In genomic region chr3:129248286-129248979, GRCh38 we compare ENCODE assay signal across 8 cellular contexts. TPM values are rescaled to one million over a fixed set of nuclear protein-coding genes. Genes with fewer than 3 reads are reported as not detected.
A peak's percentile ranks its signal among the peaks of the same experiment; 100 is the strongest.
DNase-seq lines count a peak whose midpoint lies in the region; ATAC-seq and TF ChIP-seq lines count a peak whose summit lies in the region.

No MANE protein-coding gene starts in this region.

- peak overlapping the region; percentile 83 for H3K4me2 ChIP-seq in mesendoderm (ENCODE audit: low read length)

- WGBS in body of pancreas, 2 donors: 20 to 24% methylated on average over 21 of the region's 21 CpGs
- WGBS in mesendoderm (ENCODE audit: extremely low coverage, insufficient coverage, low lambda C conversion rate): no CpG with 5 or more reads among the region's 21 CpGs

- no peak overlapping the region for H3K4ac ChIP-seq in mesendoderm (ENCODE audit: low read depth, low read length)

- no peak overlapping the region for H2BK120ac ChIP-seq in mesendoderm (ENCODE audit: low read depth, low read length)

- no peak overlapping the region for H3K23ac ChIP-seq in mesendoderm (ENCODE audit: low read length)

- ATAC-seq in Right ventricle myocardium inferior (no peak), body of pancreas (no peak), HG03521 (IDR thresholded peaks at IDR 0.05; ENCODE audit: unreplicated experiment) (no peak), HG02798 (IDR thresholded peaks at IDR 0.05; ENCODE audit: poor library complexity, unreplicated experiment) (no peak)

- peaks cover 12% of the 10 kb centered on the region for H3K79me1 ChIP-seq in mesendoderm (ENCODE audit: low read length)

- H2AK5ac ChIP-seq in mesendoderm (ENCODE audit: low read length): no peak overlapping the region

- TF ChIP-seq CTCF in right atrium auricular region (IDR thresholded peaks at IDR 0.05) (no peak), body of pancreas (IDR thresholded peaks at IDR 0.05) (no peak), vagina (IDR thresholded peaks at IDR 0.05) (no peak)

- no peak overlapping the region for H3K18ac ChIP-seq in mesendoderm (ENCODE audit: low read length)

- H3K27me3 ChIP-seq in right atrium auricular region (no peaks in the 10 kb centered on the region), body of pancreas (no peaks in the 10 kb centered on the region), mesendoderm (ENCODE audit: insufficient read depth, low read length, poor library complexity) (no peaks in the 10 kb centered on the region), vagina (no peaks in the 10 kb centered on the region)

- intact Hi-C loops in Right ventricle myocardium inferior (cut with DNase I) (loop anchor here (2.0 to 5.0 kb wide), 2 partner anchors 66 to 278 kb away; partner anchors contain the start of gene CNBP), body of pancreas (cut with DNase I) (loop anchor here (5.0 kb wide), 1 partner anchor 281 kb away; no protein-coding TSS in a partner anchor), vagina (cut with DNase I) (loop anchor here (5.0 to 10.0 kb wide), 2 partner anchors 66 to 274 kb away; partner anchors contain the start of gene CNBP)

- H2BK15ac ChIP-seq in mesendoderm (replicated peaks; ENCODE audit: low read depth): no peak overlapping the region

- TF ChIP-seq POLR2A in body of pancreas (IDR thresholded peaks at IDR 0.05): no peak
- TF ChIP-seq POLR2A in vagina (IDR thresholded peaks at IDR 0.05): no peak

- H2BK5ac ChIP-seq in mesendoderm (ENCODE audit: low read length): no peak overlapping the region

- H3K79me2 ChIP-seq in mesendoderm (ENCODE audit: control insufficient read depth, insufficient read depth, low read length): peaks cover 11% of the 10 kb centered on the region

- peak overlapping the region; percentile 91 to 99 for H3K4me3 ChIP-seq in right atrium auricular region
- peak overlapping the region; percentile 97 to 99 for H3K4me3 ChIP-seq in body of pancreas
- peak overlapping the region; percentile 89 for H3K4me3 ChIP-seq in mesendoderm (ENCODE audit: low read length)
- H3K4me3 ChIP-seq in vagina: peak overlapping the region; percentile 69 to 97

- H3K27ac ChIP-seq in right atrium auricular region (peak overlapping the region; percentile 84 to 90), body of pancreas (peak overlapping the region in 3 of 4 donors; percentile 81 to 95 (median 93)), mesendoderm (ENCODE audit: low read depth, low read length) (no peak overlapping the region), vagina (peak overlapping the region; percentile 89)

- H4K8ac ChIP-seq in mesendoderm (ENCODE audit: low read depth, low read length): no peak overlapping the region

- H3K56ac ChIP-seq in mesendoderm (ENCODE audit: low read length): peak overlapping the region; percentile 100

- H4K5ac ChIP-seq in mesendoderm (ENCODE audit: low read length): no peak overlapping the region

- no peaks in the 10 kb centered on the region for H3K9me3 ChIP-seq in right atrium auricular region
- H3K9me3 ChIP-seq in body of pancreas: no peaks in the 10 kb centered on the region
- no peaks in the 10 kb centered on the region for H3K9me3 ChIP-seq in vagina

- H3K9ac ChIP-seq in mesendoderm (ENCODE audit: low read length): peak overlapping the region; percentile 97

- no peak for DNase-seq in right atrium auricular region (ENCODE audit: low spot score)
- DNase-seq in Right ventricle myocardium inferior (ENCODE audit: missing footprints): no peak
- DNase-seq in body of pancreas: peak in 3 of 4 donors; percentile 22 to 33 (median 32)
- no peak for DNase-seq in mesendoderm
- no peak for DNase-seq in vagina (ENCODE audit: extremely low spot score in 2 of 2)
- no peak for DNase-seq in RKO (ENCODE audit: low spot score)

- H3K36me3 ChIP-seq in right atrium auricular region (peaks cover 17% of the 10 kb centered on the region), body of pancreas (replicated peaks in 1 of 2; ENCODE audit: insufficient read depth in 1 of 2, low read depth in 2 of 2) (peaks cover 0 to 4% of the 10 kb centered on the region in 2 donors), mesendoderm (ENCODE audit: control insufficient read depth, insufficient read depth, low read length) (peaks cover 12% of the 10 kb centered on the region), vagina (peaks cover 0 to 19% of the 10 kb centered on the region in 2 donors)

- H3K4me1 ChIP-seq in right atrium auricular region (peaks cover 0 to 36% of the 10 kb centered on the region in 2 donors), body of pancreas (peaks cover 39% of the 10 kb centered on the region), mesendoderm (ENCODE audit: control insufficient read depth, low read depth, low read length) (peaks cover 5% of the 10 kb centered on the region), vagina (peaks cover 72% of the 10 kb centered on the region)

RNA-seq across cellular contexts. Expression of gene COPG1, which starts 1.0 kb away (rescaled TPM):
- total RNA-seq in right atrium auricular region: 10 to 100 TPM; 88.7 to 99.2 TPM
- 83.9 TPM for total RNA-seq in Right ventricle myocardium inferior
- 10 to 100 TPM; 62.6 to 75.0 TPM for total RNA-seq in body of pancreas
- polyA plus RNA-seq in mesendoderm (2013, experiment 1 of 2): 44.8 TPM
- 44.9 TPM for polyA plus RNA-seq in mesendoderm (2013, experiment 2 of 2)
- total RNA-seq in vagina: 76.4 TPM

RNA-seq across cellular contexts. Expression of gene HMCES, which starts 30.2 kb away (rescaled TPM):
- total RNA-seq in right atrium auricular region: 10 to 100 TPM; 32.7 to 38.9 TPM
- 42.3 TPM for total RNA-seq in Right ventricle myocardium inferior
- total RNA-seq in body of pancreas: 10 to 100 TPM; 10.1 to 14.5 TPM
- 25.1 TPM for polyA plus RNA-seq in mesendoderm (2013, experiment 1 of 2)
- 25.3 TPM for polyA plus RNA-seq in mesendoderm (2013, experiment 2 of 2)
- 16.9 TPM for total RNA-seq in vagina

Comparison
In these comparisons a context has a peak if more than half of its experiments do, and no peak if none do; other contexts are left out.
1. DNase-seq: peak in body of pancreas (3 of 4); none in right atrium auricular region (single experiment), Right ventricle myocardium inferior (single experiment), mesendoderm (single experiment), vagina (0 of 2) and RKO (single experiment).
2. Peak in every context shown above with its lines, with median percentiles within 50 percentile points of each other: H3K4me3 ChIP-seq.